In the genomic region with DNA sequence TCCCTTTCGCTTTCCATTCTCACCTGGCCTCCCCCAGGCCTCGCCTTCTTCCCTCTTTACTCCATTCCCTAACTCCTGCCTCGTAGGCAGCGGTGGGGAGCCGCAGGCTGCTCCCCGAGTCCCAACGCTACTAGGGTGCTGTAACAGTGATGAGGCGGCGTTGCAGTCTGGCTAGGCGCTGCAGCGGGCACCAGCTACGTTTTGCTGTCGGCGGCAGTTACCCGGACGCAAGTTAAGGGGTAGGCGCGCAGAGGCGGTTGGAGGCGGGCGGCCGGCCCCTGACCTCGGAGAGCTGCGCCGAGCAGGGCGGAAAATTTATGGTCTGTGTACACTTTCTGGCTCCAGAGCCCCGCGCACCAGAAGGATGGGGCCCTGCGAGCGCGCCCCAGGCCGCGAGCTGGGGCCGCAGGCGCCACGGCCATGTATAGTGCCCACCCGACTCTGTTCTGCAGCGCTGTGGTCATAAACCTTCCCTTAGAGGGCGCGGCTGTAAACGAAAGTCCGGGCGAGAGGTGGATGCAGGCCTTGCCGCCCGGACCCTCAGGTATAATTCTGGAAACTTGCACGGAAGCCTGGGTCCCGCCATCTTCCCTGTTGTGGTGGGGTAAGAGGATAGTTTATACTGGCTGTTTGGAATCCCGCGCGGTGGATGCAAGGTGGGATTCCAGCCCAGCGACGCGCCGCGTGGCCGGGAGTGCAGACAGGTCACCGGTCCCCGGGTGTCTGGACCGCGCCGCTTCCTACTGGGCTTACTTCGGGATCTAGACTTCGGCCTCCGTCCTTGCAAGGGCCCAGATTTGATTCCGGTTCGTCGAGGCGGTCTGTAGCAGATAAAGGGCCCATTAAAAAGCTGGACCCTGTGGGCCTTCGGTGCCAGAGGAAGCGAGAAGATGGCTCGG, we compare ENCODE assay signal across 12 cellular contexts. TPM values are rescaled to one million over a fixed set of nuclear protein-coding genes. Genes with fewer than 3 reads are reported as not detected.
DNase-seq lines count a peak whose midpoint lies in the region; ATAC-seq and TF ChIP-seq lines count a peak whose summit lies in the region.
"Had no signal": no experiment of that assay in that cellular context is flagged by ENCODE, and none has a peak within 500 bp of the region (broad histone marks: within the 10 kb centered on the region; RNA-seq: fewer than 3 reads in every experiment).

No MANE protein-coding gene starts in this region.

- H4K5ac ChIP-seq in IMR-90 (ENCODE audit: low read depth, low read length): no peak overlapping the region

- no peak overlapping the region for H3K4me2 ChIP-seq in IMR-90 (ENCODE audit: low read depth, low read length)

- TF ChIP-seq RAD21 in IMR-90 (IDR thresholded peaks at IDR 0.05; ENCODE audit: low read length): no peak

- no peaks in the 10 kb centered on the region for H3K9me1 ChIP-seq in IMR-90 (ENCODE audit: insufficient read depth, low read length)

- H3K36me3 ChIP-seq in IMR-90 (ENCODE audit: control insufficient read depth, insufficient read depth, low read length) (no peaks in the 10 kb centered on the region), endodermal cell (ENCODE audit: control insufficient read depth, insufficient read depth, low read length) (no peaks in the 10 kb centered on the region), lower lobe of right lung (no peaks in the 10 kb centered on the region)

- H3K9me3 ChIP-seq in IMR-90 (ENCODE audit: control insufficient read depth, insufficient read depth, low read length) (peaks cover 22% of the 10 kb centered on the region), endodermal cell (ENCODE audit: control insufficient read depth, low read length) (peaks cover 6% of the 10 kb centered on the region), lower lobe of right lung (no peaks in the 10 kb centered on the region)

- ATAC-seq in IMR-90 (ENCODE audit: low read depth) (no peak; the same call in 1 of the 2 replicates), lower lobe of right lung (peak; percentile 37 to 55), GM21717 (IDR thresholded peaks at IDR 0.05; ENCODE audit: unreplicated experiment) (no peak), GM21825 (IDR thresholded peaks at IDR 0.05; ENCODE audit: unreplicated experiment) (no peak), GM18858 (IDR thresholded peaks at IDR 0.05; ENCODE audit: unreplicated experiment) (no peak)
- ATAC-seq in stimulated activated memory B cell treated with anti-CD40 and anti-IgM and Interleukin-4, amounts not matched to agents 10 μg/mL and 1 μg/mL and 100 μg/mL, for 72 hours: peak; percentile 71

- H3K56ac ChIP-seq in IMR-90 (ENCODE audit: extremely low read depth, insufficient read depth, low read length): no peak overlapping the region

- H3K18ac ChIP-seq in IMR-90 (ENCODE audit: low read depth, low read length): no peak overlapping the region

- intact Hi-C loops in IMR-90 (cut with micrococcal nuclease): no loop called here
- intact Hi-C loops in lower lobe of right lung (cut with DNase I): loop anchor here (10.0 kb wide), 1 partner anchor 151 kb away; no protein-coding TSS in a partner anchor

- no peak overlapping the region for H2AK9ac ChIP-seq in IMR-90 (replicated peaks; ENCODE audit: low read depth, low read length, poor library complexity)

- no peaks in the 10 kb centered on the region for H3K36me3 Mint-ChIP-seq in endodermal cell (ENCODE audit: low read depth)
- no peaks in the 10 kb centered on the region for H3K36me3 Mint-ChIP-seq in stimulated activated memory B cell treated with anti-CD40 and anti-IgM and Interleukin-4, amounts not matched to agents 10 μg/mL and 1 μg/mL and 100 μg/mL, for 72 hours

- CTCF ChIA-PET in IMR-90 (lab: Yijun Ruan, JAX): no interaction called here

- H3K14ac ChIP-seq in IMR-90 (replicated peaks; ENCODE audit: low read depth, low read length): no peak overlapping the region

- DNase-seq in IMR-90: no peak
- DNase-seq in endodermal cell: peak; percentile 80
- DNase-seq in lower lobe of right lung: no peak
- DNase-seq in AG08395 (ENCODE audit: low spot score): no peak
- DNase-seq: caudate nucleus; NCI-H774; stimulated activated CD8-positive, alpha-beta memory T cell treated with anti-CD3 and anti-CD28 coated beads, Interleukin-4, amount 100 ng/mL, for 48 hours had no signal

- BruUV-seq in IMR-90 (replicated peaks; lab: Mats Ljungman, UMichigan): no TSS peak

- H3K4me1 Mint-ChIP-seq in endodermal cell: peaks cover 18% of the 10 kb centered on the region
- peaks cover 40% of the 10 kb centered on the region for H3K4me1 Mint-ChIP-seq in stimulated activated memory B cell treated with anti-CD40 and anti-IgM and Interleukin-4, amounts not matched to agents 10 μg/mL and 1 μg/mL and 100 μg/mL, for 72 hours

- H3K79me1 ChIP-seq in IMR-90 (ENCODE audit: low read depth in 1 of 2, low read length in 2 of 2): no peaks in the 10 kb centered on the region

- dilution Hi-C loops in IMR-90 (cut with HindIII; ENCODE audit: low sequenced_read_pairs, unreplicated experiment): no loop called here

- TF ChIP-seq POLR2A in IMR-90 (IDR thresholded peaks at IDR 0.05; ENCODE audit: low read depth, low read length): no peak

- H2AK5ac ChIP-seq in IMR-90 (ENCODE audit: low read depth, low read length): no peak overlapping the region

- H4K20me1 ChIP-seq in IMR-90 (ENCODE audit: insufficient read depth, low read length): no peaks in the 10 kb centered on the region

- no peak overlapping the region for H2BK5ac ChIP-seq in IMR-90 (ENCODE audit: low read depth, low read length, poor library complexity, severe bottlenecking)

- H3K27me3 Mint-ChIP-seq in endodermal cell (ENCODE audit: insufficient read depth): peaks cover 100% of the 10 kb centered on the region
- peaks cover 54% of the 10 kb centered on the region for H3K27me3 Mint-ChIP-seq in stimulated activated memory B cell treated with anti-CD40 and anti-IgM and Interleukin-4, amounts not matched to agents 10 μg/mL and 1 μg/mL and 100 μg/mL, for 72 hours

- in situ Hi-C loops in IMR-90 (cut with MboI; ENCODE audit: low sequenced_read_pairs): no loop called here

- TF ChIP-seq CTCF in IMR-90 (conservative IDR thresholded peaks at IDR 0.05; ENCODE audit: low read depth, low read length) (no peak), endodermal cell (conservative IDR thresholded peaks at IDR 0.05) (peak; percentile 38), lower lobe of right lung (IDR thresholded peaks at IDR 0.05) (no peak)

- peaks cover 9% of the 10 kb centered on the region for H3K9me3 Mint-ChIP-seq in endodermal cell
- H3K9me3 Mint-ChIP-seq in stimulated activated memory B cell treated with anti-CD40 and anti-IgM and Interleukin-4, amounts not matched to agents 10 μg/mL and 1 μg/mL and 100 μg/mL, for 72 hours: peaks cover 2% of the 10 kb centered on the region

- H3K4ac ChIP-seq in IMR-90 (ENCODE audit: low read depth, low read length): no peak overlapping the region; the same call in 1 of the 2 replicates

- no peak overlapping the region for H2BK120ac ChIP-seq in IMR-90 (ENCODE audit: low read depth, low read length)

- H2BK20ac ChIP-seq in IMR-90 (ENCODE audit: low read depth, low read length): no peak overlapping the region

- peak overlapping the region; percentile 53 for H3K4me3 Mint-ChIP-seq in endodermal cell
- peak overlapping the region; percentile 78 for H3K4me3 Mint-ChIP-seq in stimulated activated memory B cell treated with anti-CD40 and anti-IgM and Interleukin-4, amounts not matched to agents 10 μg/mL and 1 μg/mL and 100 μg/mL, for 72 hours

- no peak overlapping the region for H3K23ac ChIP-seq in IMR-90 (ENCODE audit: low read depth, low read length)

- no peak overlapping the region for H4K91ac ChIP-seq in IMR-90 (ENCODE audit: insufficient read depth, low read depth, low read length)

- no peak overlapping the region for H3K27ac ChIP-seq in IMR-90 (ENCODE audit: insufficient read depth, low read length)
- no peak overlapping the region for H3K27ac ChIP-seq in endodermal cell (ENCODE audit: low read depth, low read length)
- no peak overlapping the region for H3K27ac ChIP-seq in lower lobe of right lung
- H3K27ac ChIP-seq: VCaP had no signal

- POLR2A ChIA-PET in IMR-90 (lab: Charles Lee; ENCODE audit: unreplicated experiment): no interaction called here

- H3K27me3 ChIP-seq in IMR-90 (ENCODE audit: control insufficient read depth, insufficient read depth, low read length): peaks cover 27% of the 10 kb centered on the region
- peaks cover 96% of the 10 kb centered on the region for H3K27me3 ChIP-seq in endodermal cell (ENCODE audit: control insufficient read depth, insufficient read depth, low read length, poor library complexity, severe bottlenecking)
- H3K27me3 ChIP-seq in lower lobe of right lung (ENCODE audit: low read depth): peaks cover 56% of the 10 kb centered on the region

- H3K4me3 ChIP-seq in IMR-90 (ENCODE audit: insufficient read depth, low read depth, low read length) (no peak overlapping the region), endodermal cell (ENCODE audit: low read length) (peak overlapping the region; percentile 74), lower lobe of right lung (peak overlapping the region; percentile 47)

- H2BK15ac ChIP-seq in IMR-90 (ENCODE audit: low read depth, low read length): no peak overlapping the region

- no peak overlapping the region for H4K8ac ChIP-seq in IMR-90 (ENCODE audit: low read depth in 2 of 2, low read length in 2 of 2)

- 51% methylated on average over 30 of the region's 71 CpGs; no CpG with 5 or more reads in 1 of the 2 experiments for WGBS in IMR-90 (ENCODE audit: extremely low coverage in 2 of 2, insufficient read length in 1 of 2), 2 experiments
- WGBS in endodermal cell (ENCODE audit: insufficient coverage in 1 of 2, insufficient read length in 1 of 2), 2 experiments: 4 to 6% methylated on average over 36 to 71 of the region's 71 CpGs

- H3K27ac Mint-ChIP-seq in endodermal cell: no peak overlapping the region
- H3K27ac Mint-ChIP-seq in stimulated activated memory B cell treated with anti-CD40 and anti-IgM and Interleukin-4, amounts not matched to agents 10 μg/mL and 1 μg/mL and 100 μg/mL, for 72 hours: peak overlapping the region; percentile 50

- H3K4me1 ChIP-seq in IMR-90 (ENCODE audit: control insufficient read depth, insufficient read depth, low read length) (no peaks in the 10 kb centered on the region), endodermal cell (ENCODE audit: control insufficient read depth, insufficient read depth, low read length) (peaks cover 3% of the 10 kb centered on the region), lower lobe of right lung (peaks cover 12% of the 10 kb centered on the region)

- H3K9ac ChIP-seq in IMR-90 (ENCODE audit: low read depth, low read length): no peak overlapping the region
- no peak overlapping the region for H3K9ac ChIP-seq in endodermal cell (ENCODE audit: extremely low read depth, low read length, poor library complexity, severe bottlenecking)

- peak overlapping the region; percentile 84 for H2AFZ ChIP-seq in IMR-90 (replicated peaks; ENCODE audit: low read length, poor library complexity)

RNA-seq across cellular contexts. Expression of gene HLX, which starts 15.0 kb away (rescaled TPM):
- total RNA-seq in IMR-90 (2012; rRNA removed) (3.9 and 4.3 TPM in 2 replicates), endodermal cell (1 to 10 TPM; 2.9 to 5.0 TPM), lower lobe of right lung (18.5 TPM)
- 5.9 and 6.1 TPM in 2 replicates for polyA plus RNA-seq in IMR-90 (2012; rRNA removed)
- 8.2 and 12.8 TPM in 2 replicates for polyA plus RNA-seq in IMR-90 (2012; cell fraction: cytosol; rRNA removed)
- 8.7 and 9.6 TPM in 2 replicates for polyA plus RNA-seq in IMR-90 (2012; cell fraction: nucleus; rRNA removed; ENCODE audit: low replicate concordance)
- polyA plus RNA-seq in endodermal cell (2013, experiment 1 of 2): 2.0 TPM
- 3.5 TPM for polyA plus RNA-seq in endodermal cell (2013, experiment 2 of 2)

Comparison
In these comparisons a context has a peak if more than half of its experiments do, and no peak if none do; other contexts are left out.
1. ATAC-seq: peak in lower lobe of right lung (2 of 2) and stimulated activated memory B cell treated with anti-CD40 and anti-IgM and Interleukin-4, amounts not matched to agents 10 μg/mL and 1 μg/mL and 100 μg/mL, for 72 hours (single experiment); none in IMR-90 (single experiment), GM21717 (single experiment), GM21825 (single experiment) and GM18858 (single experiment).